ENCODE assay signal across 8 cellular contexts in genomic region chr14:102320033-102320660, GRCh38. TPM values are rescaled to one million over a fixed set of nuclear protein-coding genes. Genes with fewer than 3 reads are reported as not detected.
DNase-seq lines count a peak whose midpoint lies in the region; ATAC-seq and TF ChIP-seq lines count a peak whose summit lies in the region.

No MANE protein-coding gene starts in this region.

- TF ChIP-seq CTCF in HFF-Myc (IDR thresholded peaks at IDR 0.05; ENCODE audit: low read depth, low read length, missing control alignments) (no peak), esophagus muscularis mucosa (IDR thresholded peaks at IDR 0.05) (no peak), tibial nerve (IDR thresholded peaks at IDR 0.05) (no peak)

- H3K4me1 Mint-ChIP-seq in naive B cell, result peaks cover 35 to 68% (median 59%) of the 10 kb centered on the region in 3 donors

- intact Hi-C loops in esophagus muscularis mucosa (cut with DNase I), result no loop called here

- H3K9me3 ChIP-seq in esophagus muscularis mucosa, result no peaks in the 10 kb centered on the region
- H3K9me3 ChIP-seq in tibial nerve, result no peaks in the 10 kb centered on the region

- peaks cover 0 to 5% (median 0%) of the 10 kb centered on the region in 7 donors for H3K9me3 Mint-ChIP-seq in naive B cell

- H3K36me3 ChIP-seq in esophagus muscularis mucosa, result peaks cover 0 to 2% (median 0%) of the 10 kb centered on the region in 4 donors
- H3K36me3 ChIP-seq in tibial nerve, result no peaks in the 10 kb centered on the region

- peaks cover 39 to 69% (median 56%) of the 10 kb centered on the region in 4 donors for H3K4me1 ChIP-seq in esophagus muscularis mucosa
- peaks cover 0 to 61% (median 14%) of the 10 kb centered on the region in 4 donors for H3K4me1 ChIP-seq in tibial nerve

- H3K27me3 ChIP-seq in esophagus muscularis mucosa (no peaks in the 10 kb centered on the region), tibial nerve (no peaks in the 10 kb centered on the region)

- H3K4me3 ChIP-seq in GM08714 (ENCODE audit: low read length) (peak overlapping the region; percentile 84), HFF-Myc (replicated peaks; ENCODE audit: low read depth, low read length) (peak overlapping the region; percentile 89), esophagus muscularis mucosa (peak overlapping the region; percentile 67 to 91 (median 82)), tibial nerve (peak overlapping the region; percentile 64 to 88 (median 72))

- peak; percentile 38 to 40 for ATAC-seq in naive B cell (ENCODE audit: low read depth in 2 of 2)

- H3K27me3 Mint-ChIP-seq in naive B cell, result peaks cover 0 to 4% (median 0%) of the 10 kb centered on the region in 3 donors

- no peaks in the 10 kb centered on the region for H3K36me3 Mint-ChIP-seq in naive B cell

- H3K27ac ChIP-seq in esophagus muscularis mucosa (replicated peaks in 1 of 4) (peak overlapping the region; percentile 96 to 98 (median 97)), tibial nerve (peak overlapping the region; percentile 91 to 98 (median 93))

- no peak for TF ChIP-seq POLR2A in esophagus muscularis mucosa (IDR thresholded peaks at IDR 0.05; ENCODE audit: low read depth)
- no peak for TF ChIP-seq POLR2A in tibial nerve (IDR thresholded peaks at IDR 0.05)

- DNase-seq in HFF-Myc (ENCODE audit: extremely low read depth, low read depth), result no peak
- peak; percentile 14 for DNase-seq in NCI-H1105 treated with DMSO at 0.1 percent for 48 hours (lab: John Stamatoyannopoulos, UW)
- DNase-seq in activated T-cell treated with anti-CD3 and anti-CD28 coated beads for 48 hours (ENCODE audit: low read depth), result peak; percentile 20
- no peak for DNase-seq in esophagus muscularis mucosa (ENCODE audit: extremely low spot score)
- no peak for DNase-seq in naive B cell
- peak in 1 of 2 donors; percentile 24 for DNase-seq in tibial nerve (ENCODE audit: low spot score in 2 of 2)
- DNase-seq in kidney glomerular epithelial cell (lab: John Stamatoyannopoulos, UW), result no peak

- peak overlapping the region; percentile 76 to 100 (median 96) for H3K27ac Mint-ChIP-seq in naive B cell

- 7% methylated on average over 20 of the region's 30 CpGs for WGBS in esophagus muscularis mucosa
- WGBS in tibial nerve, 2 donors, result 7% methylated on average over 14 to 16 of the region's 30 CpGs

- H3K4me3 Mint-ChIP-seq in naive B cell, result peak overlapping the region; percentile 88 to 99 (median 91)

- TF ChIP-seq EP300 in esophagus muscularis mucosa (IDR thresholded peaks at IDR 0.05), result no peak
- no peak for TF ChIP-seq EP300 in tibial nerve (IDR thresholded peaks at IDR 0.05)

RNA-seq across cellular contexts. Expression of gene ZNF839, which starts 0.6 kb away (rescaled TPM):
- total RNA-seq in esophagus muscularis mucosa (10 to 100 TPM in 2 of 4 donors, 1 to 10 TPM in 2; 7.6 to 12.5 (median 9.5) TPM), tibial nerve (10 to 100 TPM; 10.6 to 19.9 (median 13.8) TPM)
- 10 to 100 TPM in 1 of 6 donors, 1 to 10 TPM in 5; 4.5 to 10.5 (median 5.6) TPM for polyA plus RNA-seq in naive B cell (ENCODE audit: low read depth in 6 of 6)

RNA-seq across cellular contexts. Expression of gene MOK, which starts 15.2 kb away (rescaled TPM):
- total RNA-seq in esophagus muscularis mucosa (10 to 100 TPM in 3 of 4 donors, 1 to 10 TPM in 1; 9.6 to 18.3 (median 10.7) TPM), tibial nerve (10 to 100 TPM; 27.6 to 29.3 (median 28.8) TPM)
- 1 to 10 TPM in 3 of 6 donors, under 1 TPM in 2, not detected in 1; 0.64 to 2.0 (median 1.2) TPM for polyA plus RNA-seq in naive B cell (ENCODE audit: low read depth in 6 of 6)

RNA-seq across cellular contexts. Expression of gene CINP, which starts 42.5 kb away (rescaled TPM):
- total RNA-seq in esophagus muscularis mucosa (10 to 100 TPM; 21.6 to 27.7 (median 25.4) TPM), tibial nerve (10 to 100 TPM; 21.2 to 40.2 (median 31.2) TPM)
- 10 to 100 TPM; 28.6 to 42.4 (median 34.9) TPM for polyA plus RNA-seq in naive B cell (ENCODE audit: low read depth in 6 of 6)

RNA-seq across cellular contexts. Expression of gene TECPR2, which starts 42.6 kb away (rescaled TPM):
- total RNA-seq in esophagus muscularis mucosa, result 10 to 100 TPM; 28.7 to 54.8 (median 36.6) TPM
- polyA plus RNA-seq in naive B cell (ENCODE audit: low read depth in 6 of 6), result 1 to 10 TPM; 2.3 to 6.6 (median 3.1) TPM
- 10 to 100 TPM; 21.2 to 77.7 (median 32.8) TPM for total RNA-seq in tibial nerve

Comparison
In these comparisons a context has a peak if more than half of its experiments do, and no peak if none do; other contexts are left out.
1. DNase-seq: peak in NCI-H1105 treated with DMSO at 0.1 percent for 48 hours (single experiment) and activated T-cell treated with anti-CD3 and anti-CD28 coated beads for 48 hours (single experiment); none in HFF-Myc (single experiment), esophagus muscularis mucosa (single experiment), naive B cell (single experiment) and kidney glomerular epithelial cell (single experiment).
2. Peak in every context shown above with its lines, with median percentiles within 50 percentile points of each other: H3K4me3 ChIP-seq.